In the genomic region with DNA sequence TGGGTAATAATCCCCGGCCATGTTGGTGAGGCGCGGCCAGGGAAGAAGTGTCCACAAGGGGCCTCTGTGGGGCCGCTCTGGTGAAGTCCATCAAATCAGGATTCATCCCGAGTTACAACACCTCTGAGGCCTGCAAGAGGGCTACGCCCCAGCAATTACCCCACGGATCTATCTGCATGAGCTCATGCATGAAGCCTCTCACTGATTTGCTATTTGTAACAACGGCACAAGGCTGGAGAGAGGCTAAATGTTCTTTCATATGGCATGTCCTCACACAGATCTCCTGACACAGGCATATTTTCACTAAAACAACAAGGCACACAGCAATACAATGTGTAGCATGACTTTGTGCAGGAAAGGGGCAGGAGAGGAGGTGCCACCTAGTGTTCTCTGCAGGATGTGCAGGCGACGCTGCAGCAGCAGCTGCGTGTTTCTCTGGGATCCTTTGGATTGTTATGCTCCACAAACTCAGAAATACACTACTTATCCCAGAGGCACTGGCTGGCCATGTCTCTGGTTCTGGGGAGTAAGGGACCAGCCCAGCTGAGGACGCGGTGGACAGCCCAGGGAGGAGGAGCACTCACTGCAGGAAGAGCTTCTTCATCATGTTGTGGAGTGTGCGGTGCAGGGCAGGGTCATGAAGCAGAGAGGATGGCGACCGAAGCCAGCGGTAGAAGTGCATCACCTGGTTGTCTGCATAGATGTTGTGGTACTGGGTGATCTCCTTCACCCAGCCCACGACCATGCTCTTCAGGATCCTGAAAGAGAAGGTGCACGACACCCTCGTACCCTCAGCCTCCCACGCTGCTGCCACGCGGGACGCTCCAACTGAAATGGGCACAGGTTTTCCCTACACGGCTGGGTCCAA, we compare ENCODE assay signal across 9 cellular contexts. TPM values are rescaled to one million over a fixed set of nuclear protein-coding genes. Genes with fewer than 3 reads are reported as not detected.
DNase-seq lines count a peak whose midpoint lies in the region; ATAC-seq and TF ChIP-seq lines count a peak whose summit lies in the region.
"Had no signal": no experiment of that assay in that cellular context is flagged by ENCODE, and none has a peak within 500 bp of the region (broad histone marks: within the 10 kb centered on the region; RNA-seq: fewer than 3 reads in every experiment).

No MANE protein-coding gene starts in this region.

- H3K4me1 ChIP-seq in hepatocyte (ENCODE audit: insufficient read depth) = no peaks in the 10 kb centered on the region
- no peaks in the 10 kb centered on the region for H3K4me1 ChIP-seq in testis
- H3K4me1 ChIP-seq: SJSA1 had no signal

- H3K4me3 ChIP-seq in hepatocyte (no peak overlapping the region), testis (no peak overlapping the region)
- H3K4me3 ChIP-seq: SJSA1 had no signal

- intact Hi-C loops in Calu3 (cut with micrococcal nuclease; ENCODE audit: unreplicated experiment) = no loop called here
- intact Hi-C loops in testis (cut with DNase I; ENCODE audit: low total_unique reads) = no loop called here

- H3K4me2 ChIP-seq in hepatocyte = no peak overlapping the region

- H3K9me2 ChIP-seq in hepatocyte (replicated peaks; ENCODE audit: insufficient read depth) = no peaks in the 10 kb centered on the region

- POLR2A ChIA-PET in WTC11 (lab: Charles Lee) = no interaction called here

- H3K27me3 Mint-ChIP-seq in Calu3 (ENCODE audit: unreplicated experiment) (no peaks in the 10 kb centered on the region), WTC11 (ENCODE audit: low read depth) (no peaks in the 10 kb centered on the region)

- H3K4me3 Mint-ChIP-seq in Calu3 (ENCODE audit: low read depth, unreplicated experiment) = no peak overlapping the region
- H3K4me3 Mint-ChIP-seq in WTC11 = no peak overlapping the region

- no peaks in the 10 kb centered on the region for H3K4me1 Mint-ChIP-seq in Calu3 (ENCODE audit: low read depth, unreplicated experiment)
- H3K4me1 Mint-ChIP-seq in WTC11 = no peaks in the 10 kb centered on the region

- H3K27ac ChIP-seq in hepatocyte (peak overlapping the region; percentile 47), testis (no peak overlapping the region)
- H3K27ac ChIP-seq: SJSA1 had no signal

- H3K36me3 ChIP-seq in hepatocyte (replicated peaks; ENCODE audit: insufficient read depth, low read depth) = no peaks in the 10 kb centered on the region
- H3K36me3 ChIP-seq in testis (ENCODE audit: low read depth, missing control alignments) = no peaks in the 10 kb centered on the region

- H3K27ac Mint-ChIP-seq in Calu3 (ENCODE audit: unreplicated experiment) (no peak overlapping the region), WTC11 (peak overlapping the region; percentile 28; the same call in 1 of the 2 replicates)

- H3K36me3 Mint-ChIP-seq in Calu3 (ENCODE audit: insufficient read depth, unreplicated experiment) = peaks cover 50% of the 10 kb centered on the region
- H3K36me3 Mint-ChIP-seq in WTC11 = peaks cover 73% of the 10 kb centered on the region

- H3K27me3 ChIP-seq in hepatocyte (no peaks in the 10 kb centered on the region), testis (no peaks in the 10 kb centered on the region)
- H3K27me3 ChIP-seq: SJSA1 had no signal

- no TSS peak for BruUV-seq in Calu3 (replicated peaks; lab: Mats Ljungman, UMichigan)

- peak; percentile 82 for ATAC-seq in WTC11
- no peak for ATAC-seq in HG03460 (IDR thresholded peaks at IDR 0.05; ENCODE audit: unreplicated experiment)

- no peak overlapping the region for H2AFZ ChIP-seq in hepatocyte

- no peaks in the 10 kb centered on the region for H3K9me3 Mint-ChIP-seq in Calu3 (ENCODE audit: low read depth, unreplicated experiment)
- H3K9me3 Mint-ChIP-seq in WTC11 = no peaks in the 10 kb centered on the region

- H4K20me1 ChIP-seq in hepatocyte (ENCODE audit: insufficient read depth, poor library complexity, severe bottlenecking) = no peaks in the 10 kb centered on the region

- CTCF ChIA-PET in Calu3 (lab: Charles Lee) = interaction anchor here (0.6 to 1.7 kb wide), 7 partner anchors 13 to 485 kb away, joined by 3 to 9 read pairs (median 4); no protein-coding TSS in a partner anchor
- CTCF ChIA-PET in WTC11 (lab: Charles Lee) = interaction anchor here (0.6 to 1.4 kb wide), 20 partner anchors 10 to 224 kb away, joined by 3 to 18 read pairs (median 4); a partner anchor contains a TSS

- peak; percentile 54 for DNase-seq in Calu3
- peak; percentile 46 for DNase-seq in HPDE6-E6E7 (ENCODE audit: extremely low spot score)
- peak; percentile 46 for DNase-seq in WTC11 (ENCODE audit: low spot score)
- DNase-seq in hepatocyte (ENCODE audit: low spot score) = peak; percentile 84
- DNase-seq in testis = peak; percentile 52
- DNase-seq in effector CD4-positive, alpha-beta T cell = no peak
- DNase-seq in MV-4-11 (lab: John Stamatoyannopoulos, UW) = no peak

- WGBS in hepatocyte (ENCODE audit: low lambda C conversion rate, missing lambda C conversion rate) = 79% methylated on average over 25 of the region's 25 CpGs
- 77 to 79% methylated on average over 25 of the region's 25 CpGs for WGBS in testis, 2 donors

- TF ChIP-seq POLR2A in testis (IDR thresholded peaks at IDR 0.05) = no peak

- TF ChIP-seq CTCF in Calu3 (IDR thresholded peaks at IDR 0.05; ENCODE audit: unreplicated experiment) (peak; percentile 92), WTC11 (IDR thresholded peaks at IDR 0.05) (peak; percentile 57; the same call in 1 of the 2 replicates), hepatocyte (IDR thresholded peaks at IDR 0.05; ENCODE audit: poor library complexity) (peak; percentile 63), testis (IDR thresholded peaks at IDR 0.05) (peak in 2 of 3 experiments; percentile 58 to 63)

- no peaks in the 10 kb centered on the region for H3K79me2 ChIP-seq in hepatocyte

- no peaks in the 10 kb centered on the region for H3K9me3 ChIP-seq in hepatocyte (ENCODE audit: low read depth)
- no peaks in the 10 kb centered on the region for H3K9me3 ChIP-seq in testis
- H3K9me3 ChIP-seq: SJSA1 had no signal

TF ChIP-seq in WTC11, 78 proteins besides CTCF, POLR2A, EP300 and RAD21:
- TF ChIP-seq ZNF396 (CRISPR knock-in tag; IDR thresholded peaks at IDR 0.05; ENCODE audit: borderline replicate concordance) (no peak), ETV6 (CRISPR knock-in tag; IDR thresholded peaks at IDR 0.05) (no peak), FOXP1 (CRISPR knock-in tag; IDR thresholded peaks at IDR 0.05; ENCODE audit: borderline replicate concordance) (no peak), ZNF219 (CRISPR knock-in tag; IDR thresholded peaks at IDR 0.05; ENCODE audit: borderline replicate concordance) (no peak), GTF2I (CRISPR knock-in tag; conservative IDR thresholded peaks at IDR 0.05) (no peak), EMX1 (CRISPR knock-in tag; IDR thresholded peaks at IDR 0.05) (no peak)
- TF ChIP-seq, protein P1, sequence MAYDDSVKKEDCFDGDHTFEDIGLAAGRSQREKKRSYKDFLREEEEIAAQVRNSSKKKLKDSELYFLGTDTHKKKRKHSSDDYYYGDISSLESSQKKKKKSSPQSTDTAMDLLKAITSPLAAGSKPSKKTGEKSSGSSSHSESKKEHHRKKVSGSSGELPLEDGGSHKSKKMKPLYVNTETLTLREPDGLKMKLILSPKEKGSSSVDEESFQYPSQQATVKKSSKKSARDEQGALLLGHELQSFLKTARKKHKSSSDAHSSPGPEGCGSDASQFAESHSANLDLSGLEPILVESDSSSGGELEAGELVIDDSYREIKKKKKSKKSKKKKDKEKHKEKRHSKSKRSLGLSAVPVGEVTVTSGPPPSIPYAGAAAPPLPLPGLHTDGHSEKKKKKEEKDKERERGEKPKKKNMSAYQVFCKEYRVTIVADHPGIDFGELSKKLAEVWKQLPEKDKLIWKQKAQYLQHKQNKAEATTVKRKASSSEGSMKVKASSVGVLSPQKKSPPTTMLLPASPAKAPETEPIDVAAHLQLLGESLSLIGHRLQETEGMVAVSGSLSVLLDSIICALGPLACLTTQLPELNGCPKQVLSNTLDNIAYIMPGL (CRISPR knock-in tag; IDR thresholded peaks at IDR 0.05) = peak; percentile 31; the same call in 1 of the 2 replicates

RNA-seq across cellular contexts. Expression of a gene that starts 20.2 kb away (rescaled TPM):
- total RNA-seq in Calu3 (2022) (not detected in 2 replicates), WTC11 (2021) (1.6 to 2.6 TPM (median 2.1 TPM) in 3 replicates), hepatocyte (not detected in 2 replicates), testis (1 to 10 TPM; 2.2 to 2.7 TPM)
- polyA plus RNA-seq in hepatocyte (not detected in 2 replicates), testis (ENCODE audit: insufficient read depth, low read depth, low replicate concordance) (3.0 TPM)
- total RNA-seq: SJSA1 had no signal

RNA-seq across cellular contexts. Expression of a gene that starts 28.4 kb away (rescaled TPM):
- not detected in 2 replicates for total RNA-seq in Calu3 (2022)
- total RNA-seq in WTC11 (2021) = 0.24 TPM in 1 of 3 replicates, not detected in the others
- not detected in 2 replicates for total RNA-seq in hepatocyte
- 0.28 TPM in 1 of 2 replicates, not detected in the other for polyA plus RNA-seq in hepatocyte
- under 1 TPM in 1 of 2 donors, not detected in 1; 0.81 TPM for total RNA-seq in testis
- polyA plus RNA-seq in testis (ENCODE audit: insufficient read depth, low read depth, low replicate concordance) = 1.6 TPM
- total RNA-seq: SJSA1 had no signal

RNA-seq across cellular contexts. Expression of a gene that starts 48.4 kb away (rescaled TPM):
- total RNA-seq in Calu3 (2022) = 179 and 200 TPM in 2 replicates
- total RNA-seq in WTC11 (2021) = 120 to 144 TPM (median 126 TPM) in 3 replicates
- total RNA-seq in hepatocyte = 16.9 and 34.2 TPM in 2 replicates
- 26.6 and 44.6 TPM in 2 replicates for polyA plus RNA-seq in hepatocyte
- 100 to 1,000 TPM; 123 to 288 TPM for total RNA-seq in testis
- 76.8 TPM for polyA plus RNA-seq in testis (ENCODE audit: insufficient read depth, low read depth, low replicate concordance)

RNA-seq across cellular contexts. Expression of a gene that starts 48.6 kb away (rescaled TPM):
- total RNA-seq in Calu3 (2022) (41.9 and 45.0 TPM in 2 replicates), WTC11 (2021) (12.0 to 13.2 TPM (median 12.6 TPM) in 3 replicates), hepatocyte (61.8 and 67.3 TPM in 2 replicates), testis (10 to 100 TPM; 16.0 to 26.5 TPM)
- polyA plus RNA-seq in hepatocyte (76.1 and 82.7 TPM in 2 replicates), testis (ENCODE audit: insufficient read depth, low read depth, low replicate concordance) (13.5 TPM)

Comparison
In these comparisons a context has a peak if more than half of its experiments do, and no peak if none do; other contexts are left out.
1. DNase-seq: peak in Calu3 (single experiment), HPDE6-E6E7 (single experiment), WTC11 (single experiment), hepatocyte (single experiment) and testis (single experiment); none in effector CD4-positive, alpha-beta T cell (single experiment) and MV-4-11 (single experiment).
2. Peak in every context shown above with its lines, with median percentiles within 50 percentile points of each other: CTCF ChIP-seq.